Comparison of ENCODE assay signal across 11 cellular contexts in the genomic region with DNA sequence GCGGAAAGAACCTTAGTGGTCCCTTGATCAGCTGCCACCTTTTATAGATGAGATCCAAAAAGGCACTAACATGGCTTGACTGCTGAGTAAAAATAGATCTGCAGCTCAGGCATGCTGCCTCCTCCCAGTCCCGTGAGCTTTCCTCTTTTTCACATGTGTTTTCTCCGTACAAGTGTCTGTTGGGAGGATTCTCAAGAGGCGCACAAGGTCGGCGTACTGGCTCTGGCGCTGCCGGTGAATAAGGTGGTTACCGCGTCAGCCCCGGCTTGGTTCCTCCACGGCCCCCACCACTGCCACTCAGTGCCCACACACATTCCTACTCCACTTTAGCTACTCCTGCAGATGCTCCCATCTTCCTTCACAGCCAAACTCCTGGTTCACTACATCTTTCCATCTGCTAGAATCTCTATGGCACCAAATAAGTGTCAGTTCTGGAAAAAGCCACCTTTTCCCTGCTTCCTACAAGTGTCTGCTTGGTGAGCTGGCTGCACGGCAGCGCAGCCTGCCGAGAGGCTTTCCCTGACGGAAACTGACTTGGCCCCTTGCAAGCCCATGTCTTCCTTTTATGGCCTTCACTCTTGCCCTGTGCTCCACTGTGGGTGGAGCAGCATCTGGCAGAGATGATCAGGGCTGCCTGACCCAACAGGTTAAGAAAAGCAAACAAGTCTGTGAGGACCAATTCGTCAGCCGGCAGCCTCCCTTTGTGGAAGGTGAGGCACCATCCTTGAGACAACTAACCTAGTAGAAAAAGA.
DNase-seq lines count a peak whose midpoint lies in the region; ATAC-seq and TF ChIP-seq lines count a peak whose summit lies in the region.
"Had no signal": no experiment of that assay in that cellular context is flagged by ENCODE, and none has a peak within 500 bp of the region (broad histone marks: within the 10 kb centered on the region; RNA-seq: fewer than 3 reads in every experiment).

No MANE protein-coding gene starts in this region.

- H3K36me3 ChIP-seq in Caco-2 (ENCODE audit: control insufficient read depth, insufficient read depth, low read length): peaks cover 2% of the 10 kb centered on the region; the same call in 1 of the 2 replicates
- no peaks in the 10 kb centered on the region for H3K36me3 ChIP-seq in parathyroid adenoma (ENCODE audit: control insufficient read depth, insufficient read depth, low read length)

- H3K27ac ChIP-seq in parathyroid adenoma: peak overlapping the region; percentile 97

- in situ Hi-C loops in GM13976 (cut with MboI; ENCODE audit: low sequenced_read_pairs, unreplicated experiment): no loop called here

- POLR2A ChIA-PET in Caco-2 (lab: Charles Lee) (interaction anchor here (1.0 to 1.1 kb wide), 2 partner anchors 15 to 186 kb away, joined by 3 read pairs; partner anchors contain the start of gene AFF1), WTC11 (lab: Charles Lee) (no interaction called here)

- H3K9ac ChIP-seq in parathyroid adenoma: no peak overlapping the region

- intact Hi-C loops in Caco-2 (cut with micrococcal nuclease; ENCODE audit: unreplicated experiment) (loop anchor here (1.0 kb wide), 1 partner anchor 15 kb away; no protein-coding TSS in a partner anchor), Right ventricle myocardium superior (cut with DNase I) (no loop called here)

- H3K9me3 Mint-ChIP-seq in Caco-2 (ENCODE audit: unreplicated experiment) (no peaks in the 10 kb centered on the region), WTC11 (no peaks in the 10 kb centered on the region)
- H3K9me3 Mint-ChIP-seq: activated CD4-positive, alpha-beta memory T cell treated with anti-CD3 and anti-CD28 coated beads, Interleukin-2, amount 10 ng/mL, durations not matched to agents 7 days and 5 days had no signal

- BruUV-seq in Caco-2 (replicated peaks; lab: Mats Ljungman, UMichigan): no TSS peak

- no peak overlapping the region for H2AFZ ChIP-seq in parathyroid adenoma

- peak; percentile 51 to 63 for DNase-seq in Caco-2
- DNase-seq in WTC11 (ENCODE audit: low spot score): no peak
- peak; percentile 48 for DNase-seq in Right ventricle myocardium superior
- DNase-seq in stimulated activated CD4-positive, alpha-beta T cell treated with anti-CD3 and anti-CD28 coated beads, Interleukin-15, amount 100 ng/mL, for 24 hours: no peak
- no peak for DNase-seq in GM13976 (ENCODE audit: low spot score)
- DNase-seq: activated CD4-positive, alpha-beta memory T cell treated with anti-CD3 and anti-CD28 coated beads, Interleukin-2, amount 10 ng/mL, durations not matched to agents 7 days and 5 days; mesendoderm had no signal

- no peaks in the 10 kb centered on the region for H3K79me2 ChIP-seq in parathyroid adenoma

- peak overlapping the region; percentile 44 for H3K4me3 Mint-ChIP-seq in Caco-2 (ENCODE audit: unreplicated experiment)
- H3K4me3 Mint-ChIP-seq in WTC11: no peak overlapping the region
- H3K4me3 Mint-ChIP-seq: activated CD4-positive, alpha-beta memory T cell treated with anti-CD3 and anti-CD28 coated beads, Interleukin-2, amount 10 ng/mL, durations not matched to agents 7 days and 5 days; IgD-negative memory B cell had no signal

- H3K4me1 Mint-ChIP-seq in Caco-2 (ENCODE audit: low read depth, unreplicated experiment) (peaks cover 27% of the 10 kb centered on the region), WTC11 (peaks cover 31% of the 10 kb centered on the region)

- H3K4me1 ChIP-seq in Caco-2 (peaks cover 53% of the 10 kb centered on the region), parathyroid adenoma (peaks cover 22% of the 10 kb centered on the region)

- H3K27me3 ChIP-seq in Caco-2 (replicated peaks; ENCODE audit: control insufficient read depth, insufficient read depth, low read length) (no peaks in the 10 kb centered on the region), parathyroid adenoma (ENCODE audit: control insufficient read depth, insufficient read depth, low read length) (no peaks in the 10 kb centered on the region)

- CTCF ChIA-PET in Caco-2 (lab: Charles Lee): interaction anchor here (0.8 to 1.0 kb wide), 2 partner anchors 100 to 198 kb away, joined by 3 read pairs; no protein-coding TSS in a partner anchor
- CTCF ChIA-PET in WTC11 (lab: Charles Lee): interaction anchor here (1.0 to 1.2 kb wide), 2 partner anchors 100 to 198 kb away, joined by 3 read pairs; partner anchors contain the start of gene KLHL8

- no peak for TF ChIP-seq CTCF in Caco-2 (IDR thresholded peaks at IDR 0.05; ENCODE audit: insufficient read depth in 1 of 2, low read depth in 1 of 2, low read length in 1 of 2, severe bottlenecking in 1 of 2, unreplicated experiment in 1 of 2)
- no peak for TF ChIP-seq CTCF in WTC11 (IDR thresholded peaks at IDR 0.05)
- TF ChIP-seq CTCF in parathyroid adenoma (IDR thresholded peaks at IDR 0.05): no peak
- TF ChIP-seq CTCF in GM13976 (IDR thresholded peaks at IDR 0.05; ENCODE audit: borderline replicate concordance, control extremely low read depth, extremely low read depth, insufficient read depth, missing control alignments): no peak

- no peaks in the 10 kb centered on the region for H3K9me3 ChIP-seq in Caco-2
- no peaks in the 10 kb centered on the region for H3K9me3 ChIP-seq in parathyroid adenoma (ENCODE audit: control insufficient read depth, low read length)

- H3K27ac Mint-ChIP-seq in Caco-2 (ENCODE audit: unreplicated experiment): peak overlapping the region; percentile 71
- H3K27ac Mint-ChIP-seq in WTC11: peak overlapping the region; percentile 30
- H3K27ac Mint-ChIP-seq: activated CD4-positive, alpha-beta memory T cell treated with anti-CD3 and anti-CD28 coated beads, Interleukin-2, amount 10 ng/mL, durations not matched to agents 7 days and 5 days; IgD-negative memory B cell had no signal

- no peak overlapping the region for H3K4me2 ChIP-seq in parathyroid adenoma (ENCODE audit: low read length)

- peaks cover 40% of the 10 kb centered on the region for H3K36me3 Mint-ChIP-seq in Caco-2 (ENCODE audit: insufficient read depth, unreplicated experiment)
- H3K36me3 Mint-ChIP-seq in WTC11: peaks cover 46% of the 10 kb centered on the region

- H3K4me3 ChIP-seq in Caco-2 (ENCODE audit: low read depth, low read length) (no peak overlapping the region), parathyroid adenoma (ENCODE audit: low read depth, low read length) (no peak overlapping the region)

- H3K27me3 Mint-ChIP-seq in Caco-2 (ENCODE audit: insufficient read depth, unreplicated experiment) (no peaks in the 10 kb centered on the region), WTC11 (ENCODE audit: low read depth) (no peaks in the 10 kb centered on the region)
- H3K27me3 Mint-ChIP-seq: activated CD4-positive, alpha-beta memory T cell treated with anti-CD3 and anti-CD28 coated beads, Interleukin-2, amount 10 ng/mL, durations not matched to agents 7 days and 5 days; IgD-negative memory B cell had no signal

- no peak for ATAC-seq in WTC11
- ATAC-seq in Right ventricle myocardium superior (ENCODE audit: poor library complexity): peak; percentile 83
- ATAC-seq in HG03469 (IDR thresholded peaks at IDR 0.05; ENCODE audit: unreplicated experiment): no peak
- ATAC-seq in GM18868 (IDR thresholded peaks at IDR 0.05; ENCODE audit: unreplicated experiment): no peak

TF ChIP-seq in WTC11, 78 proteins besides CTCF, POLR2A, EP300 and RAD21:
- no peak for TF ChIP-seq NR2C2 (CRISPR knock-in tag; IDR thresholded peaks at IDR 0.05)
TF ChIP-seq in WTC11: peak in this region for 0.

Comparison
In these comparisons a context has a peak if more than half of its experiments do, and no peak if none do; other contexts are left out.
1. DNase-seq: peak in Caco-2 (2 of 2) and Right ventricle myocardium superior (single experiment); none in WTC11 (single experiment), stimulated activated CD4-positive, alpha-beta T cell treated with anti-CD3 and anti-CD28 coated beads, Interleukin-15, amount 100 ng/mL, for 24 hours (single experiment) and GM13976 (single experiment).